ENCODE assay signal across 12 cellular contexts in genomic region chr4:6493668-6494304, GRCh38. TPM values are rescaled to one million over a fixed set of nuclear protein-coding genes. Genes with fewer than 3 reads are reported as not detected.
A peak's percentile ranks its signal among the peaks of the same experiment; 100 is the strongest.
DNase-seq lines count a peak whose midpoint lies in the region; ATAC-seq, FAIRE-seq and TF ChIP-seq lines count a peak whose summit lies in the region.
"Had no signal": no experiment of that assay in that cellular context is flagged by ENCODE, and none has a peak within 500 bp of the region (broad histone marks: within the 10 kb centered on the region; RNA-seq: fewer than 3 reads in every experiment).

No MANE protein-coding gene starts in this region.

- H3K4me1 ChIP-seq in K562 (replicated peaks in 1 of 2; ENCODE audit: control insufficient read depth in 2 of 2, insufficient read depth in 2 of 2, low read length in 2 of 2) (no peaks in the 10 kb centered on the region), left ventricle myocardium inferior (peaks cover 6% of the 10 kb centered on the region), small intestine (ENCODE audit: control insufficient read depth in 2 of 2, insufficient read depth in 1 of 2, low read depth in 1 of 2, low read length in 1 of 2) (no peaks in the 10 kb centered on the region)

- no peak for TF ChIP-seq CTCF in K562 (IDR thresholded peaks at IDR 0.05 in 2 of 3, conservative IDR thresholded peaks at IDR 0.05 in 1 of 3; ENCODE audit: insufficient read depth in 2 of 3, low read depth in 1 of 3, low read length in 3 of 3)
- TF ChIP-seq CTCF in left ventricle myocardium inferior (IDR thresholded peaks at IDR 0.05; ENCODE audit: borderline replicate concordance), result no peak
- no peak for TF ChIP-seq CTCF in activated CD8-positive, alpha-beta T cell treated with anti-CD3 and anti-CD28 coated beads for 36 hours (IDR thresholded peaks at IDR 0.05)

- H3K4me2 ChIP-seq in K562 (ENCODE audit: insufficient read depth, low read length), result no peak overlapping the region

- TF ChIP-seq POLR2A in K562 (conservative IDR thresholded peaks at IDR 0.05), result no peak

- H3K9me3 Mint-ChIP-seq in activated CD8-positive, alpha-beta T cell treated with anti-CD3 and anti-CD28 coated beads for 36 hours, result peaks cover 4% of the 10 kb centered on the region

- ATAC-seq in K562, result no peak
- ATAC-seq in activated CD8-positive, alpha-beta T cell treated with anti-CD3 and anti-CD28 coated beads for 36 hours, result no peak

- POLR2A ChIA-PET in K562 (lab: Yijun Ruan, JAX), result interaction anchor here (1.0 kb wide), 2 partner anchors 45 to 221 kb away, joined by 3 to 4 read pairs; no protein-coding TSS in a partner anchor
- POLR2A ChIA-PET in activated CD8-positive, alpha-beta T cell treated with anti-CD3 and anti-CD28 coated beads for 36 hours (lab: Charles Lee), result no interaction called here

- H3K4me1 Mint-ChIP-seq in activated CD8-positive, alpha-beta T cell treated with anti-CD3 and anti-CD28 coated beads for 36 hours (ENCODE audit: low read depth), result no peaks in the 10 kb centered on the region

- intact Hi-C loops in K562 (cut with micrococcal nuclease) (no loop called here), left ventricle myocardium inferior (cut with micrococcal nuclease) (no loop called here)
- intact Hi-C loops in activated CD8-positive, alpha-beta T cell treated with anti-CD3 and anti-CD28 coated beads for 36 hours (cut with micrococcal nuclease), result no loop called here

- no TSS peak for BruUV-seq in K562 (replicated peaks; lab: Mats Ljungman, UMichigan)

- H3K4me3 ChIP-seq in K562 (no peak overlapping the region), left ventricle myocardium inferior (peak overlapping the region; percentile 34), small intestine (ENCODE audit: low read depth in 1 of 2, low read length in 2 of 2) (no peak overlapping the region)

- under 1% methylated on average over 22 of the region's 22 CpGs for WGBS in K562 (ENCODE audit: insufficient coverage, low coverage, missing lambda C conversion rate)
- 25 to 31% (median 30%) methylated on average over 22 of the region's 22 CpGs for WGBS in small intestine, 3 donors

- H3K27me3 ChIP-seq in K562 (ENCODE audit: control insufficient read depth in 2 of 2, insufficient read depth in 2 of 2, low read length in 2 of 2) (peaks cover 3 to 27% of the 10 kb centered on the region in 2 experiments; a peak in 3 of 5 replicates), left ventricle myocardium inferior (ENCODE audit: low read depth) (peaks cover 64% of the 10 kb centered on the region), small intestine (ENCODE audit: control insufficient read depth in 2 of 2, insufficient read depth in 2 of 2, low read length in 2 of 2) (no peaks in the 10 kb centered on the region)

- no peak for TF ChIP-seq RAD21 in K562 (CRISPR knock-in tag; conservative IDR thresholded peaks at IDR 0.05 in 1 of 2, IDR thresholded peaks at IDR 0.05 in 1 of 2)

- no peak overlapping the region for H3K4me3 Mint-ChIP-seq in activated CD8-positive, alpha-beta T cell treated with anti-CD3 and anti-CD28 coated beads for 36 hours

- TF ChIP-seq EP300 in K562 (IDR thresholded peaks at IDR 0.05; ENCODE audit: low read length), result no peak

- H2AFZ ChIP-seq in K562 (ENCODE audit: low read depth, low read length), result no peak overlapping the region

- H4K20me1 ChIP-seq in K562 (replicated peaks; ENCODE audit: control insufficient read depth, insufficient read depth, low read length), result no peaks in the 10 kb centered on the region

- H3K36me3 ChIP-seq in K562 (ENCODE audit: control insufficient read depth, insufficient read depth, low read length) (no peaks in the 10 kb centered on the region), left ventricle myocardium inferior (no peaks in the 10 kb centered on the region), small intestine (ENCODE audit: control insufficient read depth in 2 of 2, insufficient read depth in 2 of 2, low read length in 2 of 2) (no peaks in the 10 kb centered on the region)

- H3K79me2 ChIP-seq in K562 (ENCODE audit: control insufficient read depth, insufficient read depth, low read length), result no peaks in the 10 kb centered on the region

- no peaks in the 10 kb centered on the region for H3K9me3 ChIP-seq in K562 (replicated peaks; ENCODE audit: control insufficient read depth, insufficient read depth, low read depth, low read length)
- peaks cover 4% of the 10 kb centered on the region for H3K9me3 ChIP-seq in left ventricle myocardium inferior (replicated peaks)
- H3K9me3 ChIP-seq in small intestine (ENCODE audit: control insufficient read depth, low read depth), result no peaks in the 10 kb centered on the region

- H3K36me3 Mint-ChIP-seq in activated CD8-positive, alpha-beta T cell treated with anti-CD3 and anti-CD28 coated beads for 36 hours (ENCODE audit: low read depth), result no peaks in the 10 kb centered on the region

- peak; percentile 5 for DNase-seq in NCI-H510A treated with DMSO at 0.1 percent for 48 hours (lab: John Stamatoyannopoulos, UW)
- no peak for DNase-seq in NCI-H510A (lab: John Stamatoyannopoulos, UW)
- DNase-seq in K562 (ENCODE audit: extremely low read depth in 1 of 4, low spot score in 3 of 4), result no peak
- DNase-seq in left ventricle myocardium inferior, result no peak
- peak; percentile 12 for DNase-seq in small intestine
- no peak for DNase-seq in stimulated activated CD8-positive, alpha-beta memory T cell treated with anti-CD3 and anti-CD28 coated beads, Interleukin-4, amount 100 ng/mL, for 48 hours
- no peak for DNase-seq in SW 1271 (lab: John Stamatoyannopoulos, UW)
- no peak for DNase-seq in activated CD8-positive, alpha-beta T cell treated with anti-CD3 and anti-CD28 coated beads for 36 hours
- DNase-seq: activated T-cell treated with anti-CD3 and anti-CD28 coated beads, Interleukin-2, amount 50 U/mL, for 1 hour; NCI-H774; T-helper 2 cell had no signal

- peaks cover 18% of the 10 kb centered on the region for H3K27me3 Mint-ChIP-seq in activated CD8-positive, alpha-beta T cell treated with anti-CD3 and anti-CD28 coated beads for 36 hours

- no peak for FAIRE-seq in K562 (lab: Jason Lieb, UNC)
- FAIRE-seq in small intestine (lab: Jason Lieb, UNC), result no peak
- FAIRE-seq: colon had no signal

- in situ Hi-C loops in K562 (cut with MboI), result no loop called here

- H3K27ac Mint-ChIP-seq in activated CD8-positive, alpha-beta T cell treated with anti-CD3 and anti-CD28 coated beads for 36 hours, result no peak overlapping the region

- CTCF ChIA-PET in K562 (lab: Yijun Ruan, JAX; ENCODE audit: low intra/inter-chr PET ratio), result no interaction called here
- CTCF ChIA-PET in activated CD8-positive, alpha-beta T cell treated with anti-CD3 and anti-CD28 coated beads for 36 hours (lab: Charles Lee), result no interaction called here

- no peak overlapping the region for H3K9ac ChIP-seq in K562 (ENCODE audit: insufficient read depth in 1 of 2, low read depth in 2 of 2, low read length in 2 of 2)

- H3K27ac ChIP-seq in K562 (ENCODE audit: extremely low read depth, low read depth, low read length) (no peak overlapping the region), left ventricle myocardium inferior (replicated peaks) (no peak overlapping the region), small intestine (ENCODE audit: low read depth in 1 of 2, low read length in 1 of 2) (no peak overlapping the region)

- H3K9me1 ChIP-seq in K562 (ENCODE audit: control insufficient read depth, insufficient read depth, low read length), result no peaks in the 10 kb centered on the region

TF ChIP-seq in K562, 482 proteins besides CTCF, POLR2A, EP300 and RAD21 (continues in another document):
- TF ChIP-seq MEIS2 (IDR thresholded peaks at IDR 0.05; ENCODE audit: partially characterized antibody) (peak; percentile 18), RFX1 (IDR thresholded peaks at IDR 0.05) (peak; percentile 74), SMC3 (conservative IDR thresholded peaks at IDR 0.05; ENCODE audit: insufficient read depth, low read depth, low read length) (no peak)

RNA-seq across cellular contexts. Expression of gene PPP2R2C, which starts 21.4 kb away (rescaled TPM):
- total RNA-seq in K562 (2011; cell fraction: chromatin; rRNA removed; ENCODE audit: low replicate concordance), result not detected in 2 replicates
- not detected in 2 replicates for total RNA-seq in K562 (2011; cell fraction: nucleolus; rRNA removed)
- not detected in 2 replicates for total RNA-seq in K562 (2011; cell fraction: nucleoplasm; rRNA removed)
- total RNA-seq in K562 (2014; rRNA removed) (not detected in 2 replicates), K562 (2014; rRNA removed; fragmentation: Illumina TruSeq; extraction: Trizol) (not detected in 2 replicates), K562 (2015; rRNA removed; fragmentation: Illumina TruSeq; extraction: Trizol) (not detected in 2 replicates), K562 (2021) (0.04 TPM in 1 of 2 replicates, not detected in the other), left ventricle myocardium inferior (9.7 TPM)
- polyA plus RNA-seq in K562 (2011; rRNA removed) (0.06 TPM in 1 of 2 replicates, not detected in the other), K562 (2014; fragmentation: Illumina TruSeq; extraction: Trizol) (not detected in 2 replicates), K562 (2014; fragmentation: Nextera tagmentation; extraction: Ambion mirVana) (not detected), K562 (2014; rRNA removed) (not detected in 2 replicates), small intestine (1 to 10 TPM in 1 of 3 donors, under 1 TPM in 1, not detected in 1; 0.81 to 2.3 TPM)
- 0.15 TPM in 1 of 2 replicates, not detected in the other for polyA plus RNA-seq in K562 (2011; cell fraction: cytosol; rRNA removed)
- not detected in 2 replicates for polyA plus RNA-seq in K562 (2011; cell fraction: nucleus; rRNA removed)
- 0.03 and 0.12 TPM in 2 replicates for polyA plus RNA-seq in K562 (2012)
- not detected in 2 replicates for polyA minus RNA-seq in K562 (2011; rRNA and poly(A)+ RNA removed)
- not detected in 2 replicates for polyA minus RNA-seq in K562 (2011; cell fraction: cytosol; rRNA and poly(A)+ RNA removed)
- not detected in 2 replicates for polyA minus RNA-seq in K562 (2011; cell fraction: nucleus; rRNA and poly(A)+ RNA removed)
- not detected for total RNA-seq in activated CD8-positive, alpha-beta T cell treated with anti-CD3 and anti-CD28 coated beads for 36 hours

Comparison
In these comparisons a context has a peak if more than half of its experiments do, and no peak if none do; other contexts are left out.
1. DNase-seq: peak in NCI-H510A treated with DMSO at 0.1 percent for 48 hours (single experiment) and small intestine (single experiment); none in NCI-H510A (single experiment), K562 (0 of 4), left ventricle myocardium inferior (single experiment), stimulated activated CD8-positive, alpha-beta memory T cell treated with anti-CD3 and anti-CD28 coated beads, Interleukin-4, amount 100 ng/mL, for 48 hours (single experiment), SW 1271 (0 of 2) and activated CD8-positive, alpha-beta T cell treated with anti-CD3 and anti-CD28 coated beads for 36 hours (single experiment).